In genomic region chr17:64006361-64007088, GRCh38 we compare ENCODE assay signal across 11 cellular contexts.
A peak's percentile ranks its signal among the peaks of the same experiment; 100 is the strongest.
DNase-seq lines count a peak whose midpoint lies in the region; ATAC-seq lines count a peak whose summit lies in the region.
"Had no signal": no experiment of that assay in that cellular context is flagged by ENCODE, and none has a peak within 500 bp of the region (broad histone marks: within the 10 kb centered on the region; RNA-seq: fewer than 3 reads in every experiment).

No MANE protein-coding gene starts in this region.

- peak overlapping the region; percentile 63 for H3K4me3 ChIP-seq in adipocyte (ENCODE audit: low read length)
- H3K4me3 ChIP-seq: skin epidermis had no signal

- H3K9me3 ChIP-seq in adipocyte (ENCODE audit: control insufficient read depth, low read length): no peaks in the 10 kb centered on the region

- no peaks in the 10 kb centered on the region for H3K27me3 ChIP-seq in adipocyte (replicated peaks; ENCODE audit: control insufficient read depth, insufficient read depth, low read length)

- DNase-seq in activated CD4-positive, CD25-positive, alpha-beta regulatory T cell treated with anti-CD3 and anti-CD28 coated beads, Interleukin-2, amount 50 U/mL, for 72 hours: peak; percentile 14
- no peak for DNase-seq in adipocyte (ENCODE audit: low read depth)
- peak; percentile 64 for DNase-seq in islet precursor cell
- DNase-seq in stromal cell of bone marrow (ENCODE audit: low read depth): peak; percentile 33
- DNase-seq in NCI-H2107 (lab: John Stamatoyannopoulos, UW): no peak
- DNase-seq: activated CD4-positive, alpha-beta T cell treated with anti-CD3 and anti-CD28 coated beads for 4 hours; substantia nigra had no signal

- H3K4me1 ChIP-seq in adipocyte (ENCODE audit: control insufficient read depth, insufficient read depth, low read length): peaks cover 55% of the 10 kb centered on the region

- no peaks in the 10 kb centered on the region for H3K36me3 ChIP-seq in adipocyte (ENCODE audit: control insufficient read depth, insufficient read depth, low read length, severe bottlenecking)

- ATAC-seq in activated CD4-positive, CD25-positive, alpha-beta regulatory T cell treated with anti-CD3 and anti-CD28 coated beads, Interleukin-2, amount 50 U/mL, for 24 hours: no peak
- ATAC-seq in GM19395 (IDR thresholded peaks at IDR 0.05; ENCODE audit: unreplicated experiment) (no peak), HG02759 (IDR thresholded peaks at IDR 0.05; ENCODE audit: unreplicated experiment) (no peak)

- H3K9ac ChIP-seq in adipocyte (ENCODE audit: low read length): peak overlapping the region; percentile 65

Comparison
In these comparisons a context has a peak if more than half of its experiments do, and no peak if none do; other contexts are left out.
1. DNase-seq: peak in activated CD4-positive, CD25-positive, alpha-beta regulatory T cell treated with anti-CD3 and anti-CD28 coated beads, Interleukin-2, amount 50 U/mL, for 72 hours (single experiment), islet precursor cell (single experiment) and stromal cell of bone marrow (single experiment); none in adipocyte (single experiment) and NCI-H2107 (single experiment).